9 cellular contexts compared by ENCODE assay signal in genomic region chr4:113899260-113900177, GRCh38.
DNase-seq lines count a peak whose midpoint lies in the region; ATAC-seq, FAIRE-seq and TF ChIP-seq lines count a peak whose summit lies in the region.
"Had no signal": no experiment of that assay in that cellular context is flagged by ENCODE, and none has a peak within 500 bp of the region (broad histone marks: within the 10 kb centered on the region; RNA-seq: fewer than 3 reads in every experiment).

No MANE protein-coding gene starts in this region.

- H3K36me3 ChIP-seq in SU-DHL-6 (ENCODE audit: low read length) (no peaks in the 10 kb centered on the region), small intestine (ENCODE audit: control insufficient read depth in 2 of 2, insufficient read depth in 2 of 2, low read length in 2 of 2) (no peaks in the 10 kb centered on the region), GM23248 (ENCODE audit: low read depth) (peaks cover 25% of the 10 kb centered on the region)

- H3K4me2 ChIP-seq in SU-DHL-6 (ENCODE audit: low read depth, low read length, poor library complexity, severe bottlenecking) (peak overlapping the region; percentile 1), GM23248 (ENCODE audit: unreplicated experiment) (no peak overlapping the region)

- DNase-seq in small intestine (peak; percentile 35), islet precursor cell (no peak), NCI-H2081 (lab: John Stamatoyannopoulos, UW) (no peak), GM23248 (no peak)
- DNase-seq: KBM-7 had no signal

- H3K79me2 ChIP-seq in SU-DHL-6 (ENCODE audit: insufficient read depth, low read length) (no peaks in the 10 kb centered on the region), GM23248 (ENCODE audit: insufficient read depth) (peaks cover 8% of the 10 kb centered on the region; the same call in 1 of the 2 replicates)

- H3K27me3 ChIP-seq in SU-DHL-6 (ENCODE audit: low read length), result no peaks in the 10 kb centered on the region
- no peaks in the 10 kb centered on the region for H3K27me3 ChIP-seq in small intestine (ENCODE audit: control insufficient read depth in 2 of 2, insufficient read depth in 2 of 2, low read length in 2 of 2)
- no peaks in the 10 kb centered on the region for H3K27me3 ChIP-seq in GM23248 (replicated peaks; ENCODE audit: insufficient read depth)

- 88 to 94% (median 89%) methylated on average over 1 of the region's 1 CpG for WGBS in small intestine, 3 donors
- WGBS in GM23248 (ENCODE audit: low coverage in 1 of 2, low lambda C conversion rate in 2 of 2, missing lambda C conversion rate in 2 of 2), 2 experiments, result 53 to 68% methylated on average over 1 of the region's 1 CpG

- TF ChIP-seq CTCF in SU-DHL-6 (IDR thresholded peaks at IDR 0.05; ENCODE audit: insufficient read depth, low read length, poor library complexity, severe bottlenecking), result no peak

- H3K4me3 ChIP-seq in SU-DHL-6 (ENCODE audit: insufficient read depth, low read length, poor library complexity, severe bottlenecking), result no peak overlapping the region
- H3K4me3 ChIP-seq in small intestine (ENCODE audit: low read depth in 1 of 2, low read length in 2 of 2), result no peak overlapping the region
- no peak overlapping the region for H3K4me3 ChIP-seq in GM23248
- H3K4me3 ChIP-seq: thoracic aorta had no signal

- H3K4me1 ChIP-seq in small intestine (ENCODE audit: control insufficient read depth in 2 of 2, insufficient read depth in 1 of 2, low read depth in 1 of 2, low read length in 1 of 2), result peaks cover 2 to 5% of the 10 kb centered on the region in 2 donors
- H3K4me1 ChIP-seq in GM23248 (ENCODE audit: insufficient read depth), result no peaks in the 10 kb centered on the region

- H3K9ac ChIP-seq in SU-DHL-6 (ENCODE audit: low read length) (no peak overlapping the region), GM23248 (no peak overlapping the region)

- H3F3A ChIP-seq in SU-DHL-6 (ENCODE audit: insufficient read depth) (no peaks in the 10 kb centered on the region), GM23248 (ENCODE audit: insufficient read depth) (no peaks in the 10 kb centered on the region)

- no peaks in the 10 kb centered on the region for H3K9me2 ChIP-seq in SU-DHL-6 (replicated peaks; ENCODE audit: insufficient read depth, low read length)
- no peaks in the 10 kb centered on the region for H3K9me2 ChIP-seq in GM23248 (ENCODE audit: insufficient read depth)

- H4K20me1 ChIP-seq in SU-DHL-6 (ENCODE audit: low read depth, low read length), result no peaks in the 10 kb centered on the region
- H4K20me1 ChIP-seq in GM23248 (ENCODE audit: insufficient read depth), result no peaks in the 10 kb centered on the region

- in situ Hi-C loops in GM23248 (cut with MboI), result no loop called here

- no peak overlapping the region for H3K27ac ChIP-seq in SU-DHL-6 (ENCODE audit: low read depth, low read length)
- no peak overlapping the region for H3K27ac ChIP-seq in small intestine (ENCODE audit: low read depth in 1 of 2, low read length in 1 of 2)
- H3K27ac ChIP-seq in GM23248, result no peak overlapping the region
- H3K27ac ChIP-seq: thoracic aorta had no signal

- H3K9me3 ChIP-seq in SU-DHL-6 (ENCODE audit: insufficient read depth, low read length), result no peaks in the 10 kb centered on the region
- H3K9me3 ChIP-seq in small intestine (ENCODE audit: control insufficient read depth, low read depth), result no peaks in the 10 kb centered on the region
- no peaks in the 10 kb centered on the region for H3K9me3 ChIP-seq in GM23248 (ENCODE audit: low read depth)
- H3K9me3 ChIP-seq: thoracic aorta had no signal

- H2AFZ ChIP-seq in SU-DHL-6 (ENCODE audit: low read depth, low read length, severe bottlenecking), result no peak overlapping the region
- H2AFZ ChIP-seq in GM23248, result no peak overlapping the region

- no peak for FAIRE-seq in small intestine (lab: Jason Lieb, UNC)

- ATAC-seq in GM19324 (IDR thresholded peaks at IDR 0.05; ENCODE audit: low FRiP score, unreplicated experiment) (peak; percentile 86), HG02938 (IDR thresholded peaks at IDR 0.05; ENCODE audit: unreplicated experiment) (peak; percentile 96)
